Comparison of ENCODE assay signal across 1 cellular context in genomic region chr14:73851567-73852382, GRCh38.
A peak's percentile ranks its signal among the peaks of the same experiment; 100 is the strongest.
TF ChIP-seq lines count a peak whose summit lies in the region.

Gene PTGR2, plus strand, starts transcription at chr14:73851831. Its CDS starts 7,032 bp downstream, at chr14:73858863.

TF ChIP-seq in HepG2, 621 proteins besides CTCF, POLR2A, EP300 and RAD21 (continued from another document and continues in another):
- TF ChIP-seq AFF4 (CRISPR knock-in tag; IDR thresholded peaks at IDR 0.05), result no peak
- TF ChIP-seq ARID3A (IDR thresholded peaks at IDR 0.05; ENCODE audit: low read depth, low read length), result peak; percentile 2; the same call in 1 of the 2 replicates
- no peak for TF ChIP-seq NKX3-1 (CRISPR knock-in tag; IDR thresholded peaks at IDR 0.05)
- no peak for TF ChIP-seq STAG1 (CRISPR knock-in tag; IDR thresholded peaks at IDR 0.05)
- 0 out of 2 replicates have a peak, but pooled peaks have one; percentile 22 for TF ChIP-seq ARNTL (CRISPR knock-in tag; IDR thresholded peaks at IDR 0.05)
- TF ChIP-seq CREB1 (IDR thresholded peaks at IDR 0.05), result peak; percentile 62
- TF ChIP-seq CREB1 (CRISPR knock-in tag; IDR thresholded peaks at IDR 0.05), result peak; percentile 72; the same call in 1 of the 2 replicates
- no peak for TF ChIP-seq ZNF800 (CRISPR knock-in tag; IDR thresholded peaks at IDR 0.05)
- TF ChIP-seq TBX2 (CRISPR knock-in tag; IDR thresholded peaks at IDR 0.05; ENCODE audit: borderline replicate concordance), result peak; percentile 65
- TF ChIP-seq NFKBIZ (CRISPR knock-in tag; IDR thresholded peaks at IDR 0.05), result no peak
- no peak for TF ChIP-seq ZBTB38 (CRISPR knock-in tag; IDR thresholded peaks at IDR 0.05)
- peak; percentile 44; the same call in 1 of the 2 replicates for TF ChIP-seq FOXK1 (CRISPR knock-in tag; IDR thresholded peaks at IDR 0.05; ENCODE audit: borderline replicate concordance, low read depth)
- TF ChIP-seq GATAD1 (CRISPR knock-in tag; IDR thresholded peaks at IDR 0.05), result peak; percentile 67
- 0 out of 2 replicates have a peak, but pooled peaks have one; percentile 9 for TF ChIP-seq FOXA3 (CRISPR knock-in tag; IDR thresholded peaks at IDR 0.05)
- TF ChIP-seq LBX2 (CRISPR knock-in tag; IDR thresholded peaks at IDR 0.05; ENCODE audit: borderline replicate concordance), result no peak
- no peak for TF ChIP-seq ZBTB3 (CRISPR knock-in tag; IDR thresholded peaks at IDR 0.05; ENCODE audit: borderline replicate concordance, low read depth)
- no peak for TF ChIP-seq ZNF530 (CRISPR knock-in tag; IDR thresholded peaks at IDR 0.05; ENCODE audit: low read depth)
- TF ChIP-seq KAT2B (IDR thresholded peaks at IDR 0.05; ENCODE audit: borderline replicate concordance, low read depth, low read length), result no peak
- TF ChIP-seq ZSCAN20 (CRISPR knock-in tag; IDR thresholded peaks at IDR 0.05; ENCODE audit: borderline replicate concordance), result no peak
- no peak for TF ChIP-seq ZBTB34 (CRISPR knock-in tag; IDR thresholded peaks at IDR 0.05)
- TF ChIP-seq HOMEZ (CRISPR knock-in tag; IDR thresholded peaks at IDR 0.05; ENCODE audit: low read depth), result peak; percentile 24; the same call in 1 of the 2 replicates
- no peak for TF ChIP-seq ZBTB7A (CRISPR knock-in tag; IDR thresholded peaks at IDR 0.05)
- TF ChIP-seq HOXD1 (CRISPR knock-in tag; IDR thresholded peaks at IDR 0.05), result no peak
- no peak; the same call in 1 of the 2 replicates for TF ChIP-seq BRD4 (CRISPR knock-in tag; IDR thresholded peaks at IDR 0.05)
- no peak for TF ChIP-seq HNRNPH1 (optimal IDR thresholded peaks at IDR 0.05; ENCODE audit: low read depth, low read length)
- TF ChIP-seq TFDP1 (CRISPR knock-in tag; IDR thresholded peaks at IDR 0.05; ENCODE audit: borderline replicate concordance), result peak; percentile 41; the same call in 1 of the 2 replicates
- TF ChIP-seq ZNF503 (CRISPR knock-in tag; IDR thresholded peaks at IDR 0.05), result peak; percentile 69
- TF ChIP-seq RORA (CRISPR knock-in tag; IDR thresholded peaks at IDR 0.05), result no peak
- peak; percentile 16; the same call in 1 of the 2 replicates for TF ChIP-seq SIN3A (IDR thresholded peaks at IDR 0.05; ENCODE audit: borderline replicate concordance, low read depth, low read length)
- TF ChIP-seq ZKSCAN8 (CRISPR knock-in tag; IDR thresholded peaks at IDR 0.05; ENCODE audit: borderline replicate concordance), result no peak; the same call in 1 of the 2 replicates
- peak; percentile 85 for TF ChIP-seq PHF21A (CRISPR knock-in tag; IDR thresholded peaks at IDR 0.05)
- no peak for TF ChIP-seq ZNF569 (CRISPR knock-in tag; IDR thresholded peaks at IDR 0.05; ENCODE audit: borderline replicate concordance)
- TF ChIP-seq ZBTB20 (CRISPR knock-in tag; IDR thresholded peaks at IDR 0.05; ENCODE audit: borderline replicate concordance, low read depth), result peak; percentile 30
- TF ChIP-seq THRA (CRISPR knock-in tag; IDR thresholded peaks at IDR 0.05; ENCODE audit: borderline replicate concordance), result no peak; the same call in 1 of the 2 replicates
- no peak; the same call in 1 of the 2 replicates for TF ChIP-seq ZNF567 (CRISPR knock-in tag; IDR thresholded peaks at IDR 0.05; ENCODE audit: borderline replicate concordance)
- no peak for TF ChIP-seq RFX1 (IDR thresholded peaks at IDR 0.05)
- no peak for TF ChIP-seq NFIB (CRISPR knock-in tag; IDR thresholded peaks at IDR 0.05; ENCODE audit: borderline replicate concordance)
- peak; percentile 82; the same call in 1 of the 2 replicates for TF ChIP-seq ZFP90 (CRISPR knock-in tag; IDR thresholded peaks at IDR 0.05; ENCODE audit: borderline replicate concordance)
- TF ChIP-seq PRDM15 (CRISPR knock-in tag; IDR thresholded peaks at IDR 0.05), result 0 out of 2 replicates have a peak, but pooled peaks have one; percentile 29
- no peak for TF ChIP-seq ZNF44 (CRISPR knock-in tag; IDR thresholded peaks at IDR 0.05)
